Comparison of ENCODE assay signal across 21 cellular contexts in the genomic region with DNA sequence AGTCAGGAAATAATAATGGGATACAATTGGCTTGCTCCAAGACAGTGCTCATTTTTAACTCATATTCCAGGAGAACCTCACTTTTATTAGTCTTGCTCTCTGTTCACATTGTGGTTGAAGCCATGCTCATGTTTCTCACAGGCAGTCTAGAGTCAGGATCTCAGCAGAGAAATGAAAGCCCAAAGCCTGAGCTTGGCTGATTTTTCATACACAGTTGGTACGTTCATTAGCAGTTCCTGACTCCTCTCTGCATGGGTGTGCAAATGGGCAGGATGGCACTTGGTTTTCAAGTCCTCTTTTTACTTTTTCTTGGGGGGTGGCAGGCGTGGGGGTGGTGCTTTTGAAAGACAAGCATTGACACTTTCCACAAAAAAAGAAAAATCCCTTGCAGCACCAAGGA.
"Had no signal": no experiment of that assay in that cellular context is flagged by ENCODE, and none has a peak within 500 bp of the region (broad histone marks: within the 10 kb centered on the region; RNA-seq: fewer than 3 reads in every experiment).

No MANE protein-coding gene starts in this region.

- DNase-seq: dermis blood vessel endothelial cell; effector memory CD8-positive, alpha-beta T cell; left ventricle myocardium superior; lower lobe of right lung; mucosa of descending colon; naive B cell; occipital lobe; ovary; posterior cingulate gyrus; psoas muscle; right cardiac atrium; stimulated activated CD4-positive, alpha-beta T cell treated with anti-CD3 and anti-CD28 coated beads, Interleukin-15, amount 100 ng/mL, for 24 hours; stimulated activated CD4-positive, alpha-beta T cell treated with anti-CD3 and anti-CD28 coated beads, Interleukin-2, amount 100 ng/mL, for 48 hours; stimulated activated naive B cell treated with anti-CD40 and anti-IgM and Interleukin-4, amounts not matched to agents 10 μg/mL and 1 μg/mL and 100 μg/mL, for 72 hours; upper lobe of left lung had no signal

- H3K27ac ChIP-seq: coronary artery, lower lobe of right lung, ovary, psoas muscle, skin epidermis, thoracic aorta, tibial nerve, upper lobe of left lung had no signal

- H3K36me3 Mint-ChIP-seq: naive B cell had no signal

- H3K4me3 ChIP-seq: coronary artery, lower lobe of right lung, mucosa of descending colon, ovary, psoas muscle, skin epidermis, thoracic aorta, tibial nerve, upper lobe of left lung had no signal

- H3K9me3 Mint-ChIP-seq: effector memory CD8-positive, alpha-beta T cell; naive B cell; nephron; stimulated activated naive B cell treated with anti-CD40 and anti-IgM and Interleukin-4, amounts not matched to agents 10 μg/mL and 1 μg/mL and 100 μg/mL, for 72 hours; stimulated activated naive CD8-positive, alpha-beta T cell treated with anti-CD3 and anti-CD28 coated beads, Interleukin-15, Interleukin-2, amounts not matched to agents 100 ng/mL and 50 ng/mL, for 24 hours had no signal

- ATAC-seq: effector memory CD8-positive, alpha-beta T cell; left ventricle myocardium superior; lower lobe of right lung; mucosa of descending colon; psoas muscle; right cardiac atrium; stimulated activated naive B cell treated with anti-CD40 and anti-IgM and Interleukin-4, amounts not matched to agents 10 μg/mL and 1 μg/mL and 100 μg/mL, for 72 hours had no signal

- H3K9me3 ChIP-seq: lower lobe of right lung, mucosa of descending colon, ovary, psoas muscle, thoracic aorta, tibial nerve, upper lobe of left lung had no signal

- H3K4me1 Mint-ChIP-seq: naive B cell had no signal

- H3K27me3 Mint-ChIP-seq: stimulated activated naive B cell treated with anti-CD40 and anti-IgM and Interleukin-4, amounts not matched to agents 10 μg/mL and 1 μg/mL and 100 μg/mL, for 72 hours had no signal

- H3K4me3 Mint-ChIP-seq: effector memory CD8-positive, alpha-beta T cell; naive B cell; nephron; stimulated activated naive B cell treated with anti-CD40 and anti-IgM and Interleukin-4, amounts not matched to agents 10 μg/mL and 1 μg/mL and 100 μg/mL, for 72 hours; stimulated activated naive CD8-positive, alpha-beta T cell treated with anti-CD3 and anti-CD28 coated beads, Interleukin-15, Interleukin-2, amounts not matched to agents 100 ng/mL and 50 ng/mL, for 24 hours had no signal

- H3K36me3 ChIP-seq: lower lobe of right lung, ovary, thoracic aorta, tibial nerve, upper lobe of left lung had no signal

- H3K27ac Mint-ChIP-seq: effector memory CD8-positive, alpha-beta T cell; nephron; stimulated activated naive B cell treated with anti-CD40 and anti-IgM and Interleukin-4, amounts not matched to agents 10 μg/mL and 1 μg/mL and 100 μg/mL, for 72 hours; stimulated activated naive CD8-positive, alpha-beta T cell treated with anti-CD3 and anti-CD28 coated beads, Interleukin-15, Interleukin-2, amounts not matched to agents 100 ng/mL and 50 ng/mL, for 24 hours had no signal

- H3K27me3 ChIP-seq: ovary, tibial nerve, upper lobe of left lung had no signal
